ENCODE assay signal across 22 cellular contexts in genomic region chr6:44158770-44159228, GRCh38. TPM values are rescaled to one million over a fixed set of nuclear protein-coding genes. Genes with fewer than 3 reads are reported as not detected.
A peak's percentile ranks its signal among the peaks of the same experiment; 100 is the strongest.
DNase-seq lines count a peak whose midpoint lies in the region; ATAC-seq and TF ChIP-seq lines count a peak whose summit lies in the region.
"Had no signal": no experiment of that assay in that cellular context is flagged by ENCODE, and none has a peak within 500 bp of the region (broad histone marks: within the 10 kb centered on the region; RNA-seq: fewer than 3 reads in every experiment).

TSS of gene CAPN11 (plus strand) at chr6:44158820. CDS start at chr6:44158849, 29 bp downstream.

- intact Hi-C loops in left ventricle myocardium inferior (cut with micrococcal nuclease): no loop called here

- H3K36me3 ChIP-seq in BLaER1 (no peaks in the 10 kb centered on the region), neural progenitor cell (no peaks in the 10 kb centered on the region), left ventricle myocardium inferior (no peaks in the 10 kb centered on the region)

- H4K20me1 ChIP-seq in BLaER1 (no peaks in the 10 kb centered on the region), neural progenitor cell (ENCODE audit: low read depth) (no peaks in the 10 kb centered on the region)

- H3K4me1 ChIP-seq in BLaER1 (peaks cover 67% of the 10 kb centered on the region), neural progenitor cell (peaks cover 5% of the 10 kb centered on the region), left ventricle myocardium inferior (no peaks in the 10 kb centered on the region)
- H3K4me1 ChIP-seq: A549 had no signal

- no peaks in the 10 kb centered on the region for H3K36me3 Mint-ChIP-seq in neural progenitor cell
- H3K36me3 Mint-ChIP-seq: CD8-positive, alpha-beta T cell; IgD-negative memory B cell had no signal

- H3K4me2 ChIP-seq in BLaER1: no peak within 1 kb of the TSS
- no peak within 1 kb of the TSS for H3K4me2 ChIP-seq in neural progenitor cell
- H3K4me2 ChIP-seq: A549, KMS-11 had no signal

- peaks cover 10% of the 10 kb centered on the region for H3K27me3 Mint-ChIP-seq in neural progenitor cell (ENCODE audit: insufficient read depth, low read depth)

- TF ChIP-seq CTCF in 22Rv1 (IDR thresholded peaks at IDR 0.05) (no peak), VCaP (conservative IDR thresholded peaks at IDR 0.05) (no peak), neural progenitor cell (IDR thresholded peaks at IDR 0.05) (no peak), left ventricle myocardium inferior (IDR thresholded peaks at IDR 0.05; ENCODE audit: borderline replicate concordance) (no peak)

- H3K4me1 Mint-ChIP-seq in neural progenitor cell: peaks cover 26% of the 10 kb centered on the region

- no peaks in the 10 kb centered on the region for H3K27me3 ChIP-seq in BLaER1
- no peaks in the 10 kb centered on the region for H3K27me3 ChIP-seq in neural progenitor cell
- H3K27me3 ChIP-seq in left ventricle myocardium inferior (ENCODE audit: low read depth): peaks cover 8% of the 10 kb centered on the region

- no peaks in the 10 kb centered on the region for H3K79me2 ChIP-seq in neural progenitor cell (ENCODE audit: low read depth)

- H3K27ac Mint-ChIP-seq in neural progenitor cell: peak within 1 kb of the TSS; percentile 5
- H3K27ac Mint-ChIP-seq: CD8-positive, alpha-beta T cell; HFFc6; IgD-negative memory B cell had no signal

- H3K27ac ChIP-seq in 22Rv1 (peak within 1 kb of the TSS; percentile 84; the same call in 1 of the 2 replicates), BLaER1 (peak within 1 kb of the TSS; percentile 18; the same call in 1 of the 2 replicates), VCaP (peak within 1 kb of the TSS; percentile 95), neural progenitor cell (no peak within 1 kb of the TSS), left ventricle myocardium inferior (replicated peaks) (no peak within 1 kb of the TSS)
- H3K27ac ChIP-seq: A549, GM23248, KMS-11 had no signal

- H3F3A ChIP-seq in neural progenitor cell (ENCODE audit: low read depth): peaks cover 3% of the 10 kb centered on the region

- no peak within 1 kb of the TSS for H3K4me3 Mint-ChIP-seq in neural progenitor cell
- H3K4me3 Mint-ChIP-seq: CD8-positive, alpha-beta T cell; HFFc6; IgD-negative memory B cell had no signal

- H3K4me3 ChIP-seq in BLaER1: no peak within 1 kb of the TSS
- no peak within 1 kb of the TSS for H3K4me3 ChIP-seq in neural progenitor cell
- no peak within 1 kb of the TSS for H3K4me3 ChIP-seq in left ventricle myocardium inferior
- H3K4me3 ChIP-seq: A549, GM12878, GM23248 had no signal

- H3K9ac ChIP-seq in BLaER1 (no peak within 1 kb of the TSS), neural progenitor cell (no peak within 1 kb of the TSS)
- H3K9ac ChIP-seq: GM23248, KMS-11 had no signal

- DNase-seq in neural progenitor cell (ENCODE audit: low spot score): no peak
- DNase-seq in mucosa of gallbladder (ENCODE audit: low spot score): no peak
- DNase-seq in left ventricle myocardium inferior: no peak
- no peak for DNase-seq in amygdala (lab: John Stamatoyannopoulos, UW)
- DNase-seq: AML-193; CD8-positive, alpha-beta T cell; DMS 273 treated with DMSO at 0.1 percent for 48 hours; DMS53; DND-41; EL; GM23248; HFFc6 had no signal

- no peak within 1 kb of the TSS for H2AFZ ChIP-seq in neural progenitor cell (replicated peaks)
- H2AFZ ChIP-seq: GM23248 had no signal

- H3K9me3 ChIP-seq in BLaER1 (no peaks in the 10 kb centered on the region), neural progenitor cell (ENCODE audit: low read depth) (no peaks in the 10 kb centered on the region), left ventricle myocardium inferior (replicated peaks) (no peaks in the 10 kb centered on the region)
- H3K9me3 ChIP-seq: A549 had no signal

- ATAC-seq in GM21528 (IDR thresholded peaks at IDR 0.05; ENCODE audit: low FRiP score, unreplicated experiment): no peak
- ATAC-seq: A549; CD8-positive, alpha-beta T cell; GM12878; HCT116 had no signal

- H3K9me3 Mint-ChIP-seq in neural progenitor cell: no peaks in the 10 kb centered on the region
- H3K9me3 Mint-ChIP-seq: CD8-positive, alpha-beta T cell; HFFc6; IgD-negative memory B cell had no signal

RNA-seq across cellular contexts. Expression of gene CAPN11, which starts in this region (rescaled TPM):
- total RNA-seq in neural progenitor cell (ENCODE audit: low replicate concordance) (0.40 and 0.49 TPM in 2 replicates), mucosa of gallbladder (0.95 TPM), left ventricle myocardium inferior (0.25 TPM)
- total RNA-seq: G401, GM23248, HFFc6 had no signal

Comparison
In these comparisons a context has a peak if more than half of its experiments do, and no peak if none do; other contexts are left out.
1. H3K27ac ChIP-seq: peak in 22Rv1 (single experiment), BLaER1 (single experiment) and VCaP (single experiment); none in neural progenitor cell (single experiment) and left ventricle myocardium inferior (single experiment).